In genomic region chr11:19525276-19525675, GRCh38 we compare ENCODE assay signal across 18 cellular contexts.
DNase-seq lines count a peak whose midpoint lies in the region; ATAC-seq and TF ChIP-seq lines count a peak whose summit lies in the region.
"Had no signal": no experiment of that assay in that cellular context is flagged by ENCODE, and none has a peak within 500 bp of the region (broad histone marks: within the 10 kb centered on the region; RNA-seq: fewer than 3 reads in every experiment).

No MANE protein-coding gene starts in this region.

- ATAC-seq in GM19351 (IDR thresholded peaks at IDR 0.05; ENCODE audit: unreplicated experiment), result peak; percentile 85
- ATAC-seq in HG03103 (IDR thresholded peaks at IDR 0.05; ENCODE audit: low read depth, unreplicated experiment), result peak; percentile 66
- peak; percentile 36 for ATAC-seq in central memory CD8-positive, alpha-beta T cell (replicated peaks; ENCODE audit: extremely low read depth, poor library complexity, severe bottlenecking)
- ATAC-seq: effector memory CD8-positive, alpha-beta T cell; mucosa of descending colon; right cardiac atrium; Right ventricle myocardium inferior had no signal

- no peak overlapping the region for H3K27ac Mint-ChIP-seq in central memory CD8-positive, alpha-beta T cell (ENCODE audit: low read depth)
- H3K27ac Mint-ChIP-seq in type B pancreatic cell, result no peak overlapping the region
- H3K27ac Mint-ChIP-seq: effector memory CD8-positive, alpha-beta T cell had no signal

- no peaks in the 10 kb centered on the region for H3K36me3 Mint-ChIP-seq in central memory CD8-positive, alpha-beta T cell (ENCODE audit: insufficient read depth)
- H3K36me3 Mint-ChIP-seq in type B pancreatic cell, result no peaks in the 10 kb centered on the region

- no peak for TF ChIP-seq CTCF in GM12865 (IDR thresholded peaks at IDR 0.05; ENCODE audit: insufficient read depth, low read depth, low read length, missing control alignments)
- no peak for TF ChIP-seq CTCF in type B pancreatic cell (conservative IDR thresholded peaks at IDR 0.05)

- no peak overlapping the region for H3K4me3 ChIP-seq in GM12865 (ENCODE audit: low read depth, low read length)
- H3K4me3 ChIP-seq: mucosa of descending colon had no signal

- peaks cover 30% of the 10 kb centered on the region for H3K27me3 Mint-ChIP-seq in central memory CD8-positive, alpha-beta T cell
- H3K27me3 Mint-ChIP-seq in type B pancreatic cell, result peaks cover 4% of the 10 kb centered on the region

- H3K4me3 Mint-ChIP-seq in central memory CD8-positive, alpha-beta T cell, result no peak overlapping the region
- no peak overlapping the region for H3K4me3 Mint-ChIP-seq in type B pancreatic cell
- H3K4me3 Mint-ChIP-seq: effector memory CD8-positive, alpha-beta T cell had no signal

- H3K4me1 Mint-ChIP-seq in central memory CD8-positive, alpha-beta T cell, result no peaks in the 10 kb centered on the region
- H3K4me1 Mint-ChIP-seq in type B pancreatic cell (ENCODE audit: unreplicated experiment), result peaks cover 40% of the 10 kb centered on the region

- DNase-seq in GM12865 (ENCODE audit: low read depth) (peak; percentile 61), HuH-7 (ENCODE audit: low spot score) (no peak), type B pancreatic cell (ENCODE audit: extremely low spot score, unreplicated experiment) (no peak), SHP77 (lab: John Stamatoyannopoulos, UW) (no peak)
- DNase-seq in central memory CD8-positive, alpha-beta T cell (ENCODE audit: low spot score in 2 of 2), result no peak
- no peak for DNase-seq in activated CD4-positive, alpha-beta T cell treated with anti-CD3 and anti-CD28 coated beads for 4 hours
- DNase-seq: activated gamma-delta T cell; amniotic stem cell; central memory CD4-positive, alpha-beta T cell; effector memory CD8-positive, alpha-beta T cell; KG1; mucosa of descending colon; NK-92 treated with Interleukin-12 subunit alpha and Interleukin-12 subunit beta, amount 100 ng/mL, for 24 hours; right cardiac atrium; stimulated activated CD4-positive, alpha-beta T cell treated with anti-CD3 and anti-CD28 coated beads, Interleukin-1b, Interleukin-23, amount 100 ng/mL, for 48 hours had no signal

- no peaks in the 10 kb centered on the region for H3K9me3 Mint-ChIP-seq in central memory CD8-positive, alpha-beta T cell
- H3K9me3 Mint-ChIP-seq in type B pancreatic cell, result peaks cover 4% of the 10 kb centered on the region
- H3K9me3 Mint-ChIP-seq: effector memory CD8-positive, alpha-beta T cell had no signal
